In the genomic region with DNA sequence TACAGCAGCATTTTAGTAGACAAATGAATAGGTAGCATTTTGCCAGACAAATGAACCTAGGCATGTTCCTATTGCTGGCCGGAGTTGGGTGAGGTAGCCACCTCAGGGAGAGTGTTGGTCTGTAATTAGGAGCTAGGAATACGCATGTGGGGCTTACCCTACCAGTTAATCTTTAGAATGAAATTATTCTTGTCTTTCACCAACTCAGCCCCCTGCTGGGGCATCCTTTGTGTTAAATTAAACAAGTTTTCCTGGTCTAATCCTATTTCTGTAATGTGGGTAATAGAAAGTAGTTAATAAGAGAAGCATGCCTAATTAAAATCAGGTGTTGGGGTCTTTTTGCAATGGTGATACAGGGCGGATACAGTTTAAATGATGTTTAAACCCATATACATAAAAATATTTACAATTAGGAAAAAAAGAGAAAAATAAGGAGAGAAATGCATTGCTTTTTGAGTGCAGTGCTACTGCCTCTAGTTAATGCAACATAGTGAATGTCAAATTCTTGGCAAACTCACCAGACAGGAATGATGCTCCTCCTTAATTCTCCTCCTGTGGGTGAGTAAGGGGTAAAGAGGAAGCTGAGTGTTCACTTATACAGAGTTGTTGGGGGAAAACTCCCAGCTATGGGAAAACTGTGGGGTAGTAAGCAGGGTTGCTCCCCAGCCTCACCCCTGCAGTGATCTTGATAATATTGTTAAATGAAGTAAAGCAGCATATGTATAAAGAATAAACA, we compare ENCODE assay signal across 1 cellular context.
TF ChIP-seq lines count a peak whose summit lies in the region.

No MANE protein-coding gene starts in this region.

TF ChIP-seq in HEK293, 187 proteins besides CTCF, POLR2A, EP300 and RAD21 (continued from another document):
- TF ChIP-seq, protein P1, sequence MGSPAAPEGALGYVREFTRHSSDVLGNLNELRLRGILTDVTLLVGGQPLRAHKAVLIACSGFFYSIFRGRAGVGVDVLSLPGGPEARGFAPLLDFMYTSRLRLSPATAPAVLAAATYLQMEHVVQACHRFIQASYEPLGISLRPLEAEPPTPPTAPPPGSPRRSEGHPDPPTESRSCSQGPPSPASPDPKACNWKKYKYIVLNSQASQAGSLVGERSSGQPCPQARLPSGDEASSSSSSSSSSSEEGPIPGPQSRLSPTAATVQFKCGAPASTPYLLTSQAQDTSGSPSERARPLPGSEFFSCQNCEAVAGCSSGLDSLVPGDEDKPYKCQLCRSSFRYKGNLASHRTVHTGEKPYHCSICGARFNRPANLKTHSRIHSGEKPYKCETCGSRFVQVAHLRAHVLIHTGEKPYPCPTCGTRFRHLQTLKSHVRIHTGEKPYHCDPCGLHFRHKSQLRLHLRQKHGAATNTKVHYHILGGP (tag by site-specific recombination; IDR thresholded peaks at IDR 0.05): no peak
- TF ChIP-seq ZNF549 (tag by site-specific recombination; IDR thresholded peaks at IDR 0.05): no peak
- no peak for TF ChIP-seq ZBTB7A (tag by site-specific recombination; IDR thresholded peaks at IDR 0.05; ENCODE audit: low read depth)
